ENCODE assay signal across 1 cellular context in genomic region chr17:35723735-35724134, GRCh38.
TF ChIP-seq lines count a peak whose summit lies in the region.

No MANE protein-coding gene starts in this region.

TF ChIP-seq in HEK293, 187 proteins besides CTCF, POLR2A, EP300 and RAD21:
- TF ChIP-seq ZNF610 (tag by site-specific recombination; IDR thresholded peaks at IDR 0.05; ENCODE audit: borderline replicate concordance) (no peak), KLF16 (tag by site-specific recombination; IDR thresholded peaks at IDR 0.05) (no peak), ZNF513 (tag by site-specific recombination; IDR thresholded peaks at IDR 0.05) (no peak), SCRT1 (tag by site-specific recombination; IDR thresholded peaks at IDR 0.05; ENCODE audit: borderline replicate concordance) (0 out of 2 replicates have a peak, but pooled peaks have one; percentile 50), SP3 (tag by site-specific recombination; IDR thresholded peaks at IDR 0.05) (no peak), SCRT2 (tag by site-specific recombination; IDR thresholded peaks at IDR 0.05) (peak; percentile 64), ZNF416 (tag by site-specific recombination; IDR thresholded peaks at IDR 0.05) (no peak), OSR2 (tag by site-specific recombination; IDR thresholded peaks at IDR 0.05) (no peak), ZBTB1 (tag by site-specific recombination; IDR thresholded peaks at IDR 0.05) (no peak), ZNF133 (tag by site-specific recombination; IDR thresholded peaks at IDR 0.05) (no peak), ZFHX2 (tag by site-specific recombination; conservative IDR thresholded peaks at IDR 0.05) (no peak), ZNF670 (tag by site-specific recombination; IDR thresholded peaks at IDR 0.05; ENCODE audit: low read depth) (no peak)
